Comparison of ENCODE assay signal across 13 cellular contexts in the genomic region with DNA sequence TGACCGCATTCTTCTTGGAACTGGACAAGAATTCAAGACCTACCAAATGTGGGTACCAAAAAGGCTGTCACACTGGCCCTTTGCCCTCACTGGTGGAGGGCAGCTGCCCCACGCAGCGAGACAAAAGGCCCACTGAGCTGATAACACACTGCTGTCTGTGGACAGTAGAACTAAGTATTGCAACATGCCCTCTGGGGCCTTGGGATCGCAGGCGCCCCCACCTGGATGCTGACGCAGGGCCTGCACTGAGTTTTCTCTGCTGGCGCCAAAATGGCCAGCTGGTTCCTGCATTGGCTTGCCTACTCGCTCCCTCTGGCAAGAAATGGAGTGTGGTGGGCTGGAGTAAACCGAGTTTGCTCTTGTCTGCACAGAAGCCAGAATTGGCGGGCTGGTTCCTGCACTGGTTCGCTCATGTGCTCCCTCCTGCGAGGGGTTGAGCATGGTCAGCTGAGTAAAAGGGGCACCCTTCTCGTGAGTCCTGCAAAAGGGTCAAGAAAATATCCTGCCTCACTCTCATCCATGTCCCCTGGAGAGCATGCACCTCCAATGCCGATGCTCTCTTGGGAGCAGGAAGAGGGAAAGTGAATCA. TPM values are rescaled to one million over a fixed set of nuclear protein-coding genes. Genes with fewer than 3 reads are reported as not detected.
DNase-seq lines count a peak whose midpoint lies in the region; ATAC-seq, FAIRE-seq and TF ChIP-seq lines count a peak whose summit lies in the region.
"Had no signal": no experiment of that assay in that cellular context is flagged by ENCODE, and none has a peak within 500 bp of the region (broad histone marks: within the 10 kb centered on the region; RNA-seq: fewer than 3 reads in every experiment).

No MANE protein-coding gene starts in this region.

- DNase-seq in EH (ENCODE audit: low read depth): peak; percentile 7
- peak; percentile 63 for DNase-seq in H7
- DNase-seq in OCI-LY7 (ENCODE audit: low spot score): peak; percentile 6
- DNase-seq in glutamatergic neuron: no peak
- DNase-seq in GM19239 (ENCODE audit: insufficient read length, low spot score): no peak
- no peak for DNase-seq in SW480 (ENCODE audit: low spot score)
- DNase-seq in NCI-H524 treated with DMSO at 0.1 percent for 48 hours (lab: John Stamatoyannopoulos, UW): no peak
- DNase-seq: activated T-cell treated with anti-CD3 and anti-CD28 coated beads, Interleukin-2, amount 50 U/mL, for 48 hours; anterior cingulate cortex; left ventricle myocardium superior; NCI-H2171 treated with DMSO at 0.1 percent for 48 hours; Right ventricle myocardium superior had no signal

- no peak for ATAC-seq in GM21723 (IDR thresholded peaks at IDR 0.05; ENCODE audit: unreplicated experiment)
- ATAC-seq: left ventricle myocardium superior had no signal

- H3K4me2 ChIP-seq in OCI-LY7 (ENCODE audit: low read length): no peak overlapping the region

- TF ChIP-seq CTCF in OCI-LY7 (conservative IDR thresholded peaks at IDR 0.05; ENCODE audit: low read length) (peak; percentile 57), glutamatergic neuron (IDR thresholded peaks at IDR 0.05; ENCODE audit: partially characterized antibody, unreplicated experiment) (no peak)

- peaks cover 2% of the 10 kb centered on the region for H3K27me3 Mint-ChIP-seq in glutamatergic neuron (ENCODE audit: unreplicated experiment)

- H3K36me3 ChIP-seq in H7 (replicated peaks; ENCODE audit: control insufficient read depth, insufficient read depth, low read length): no peaks in the 10 kb centered on the region
- no peaks in the 10 kb centered on the region for H3K36me3 ChIP-seq in OCI-LY7 (ENCODE audit: insufficient read depth, low read length)

- no peaks in the 10 kb centered on the region for H3K27me3 ChIP-seq in H7 (ENCODE audit: control insufficient read depth, insufficient read depth, low read length)

- no peak overlapping the region for H3K4me3 ChIP-seq in H7 (ENCODE audit: insufficient read depth, low read depth, low read length)
- no peak overlapping the region for H3K4me3 ChIP-seq in OCI-LY7 (ENCODE audit: low read depth, low read length, poor library complexity, severe bottlenecking)

- H3K9me2 ChIP-seq in OCI-LY7 (ENCODE audit: insufficient read depth, low read length): no peaks in the 10 kb centered on the region

- no peaks in the 10 kb centered on the region for H3K79me2 ChIP-seq in OCI-LY7 (ENCODE audit: insufficient read depth, low read depth, low read length)

- peaks cover 7% of the 10 kb centered on the region for H3K36me3 Mint-ChIP-seq in glutamatergic neuron (ENCODE audit: unreplicated experiment)

- BruUV-seq in OCI-LY7 (replicated peaks; lab: Mats Ljungman, UMichigan): no TSS peak

- no peak overlapping the region for H3K4me3 Mint-ChIP-seq in glutamatergic neuron (ENCODE audit: unreplicated experiment)

- no peak overlapping the region for H3K27ac ChIP-seq in OCI-LY7 (ENCODE audit: low read depth, low read length, poor library complexity, severe bottlenecking)

- H3K4me1 Mint-ChIP-seq in glutamatergic neuron (ENCODE audit: low read depth, unreplicated experiment): peaks cover 8% of the 10 kb centered on the region

- H3K9me3 ChIP-seq in OCI-LY7 (ENCODE audit: low read length): no peaks in the 10 kb centered on the region

- no peak for FAIRE-seq in GM19239 (lab: Jason Lieb, UNC)

- intact Hi-C loops in OCI-LY7 (cut with micrococcal nuclease; ENCODE audit: unreplicated experiment): loop anchor here (5.0 kb wide), 1 partner anchor 152 kb away; no protein-coding TSS in a partner anchor

- POLR2A ChIA-PET in OCI-LY7 (lab: Charles Lee): no interaction called here

- H3K9me3 Mint-ChIP-seq in glutamatergic neuron (ENCODE audit: unreplicated experiment): peaks cover 2% of the 10 kb centered on the region

- H2AFZ ChIP-seq in OCI-LY7 (ENCODE audit: low read length): no peak overlapping the region

- H3K4me1 ChIP-seq in OCI-LY7 (ENCODE audit: insufficient read depth, low read length, poor library complexity, severe bottlenecking): no peaks in the 10 kb centered on the region

- no peaks in the 10 kb centered on the region for H4K20me1 ChIP-seq in OCI-LY7 (ENCODE audit: insufficient read depth, low read length)

- H3K27ac Mint-ChIP-seq in glutamatergic neuron (ENCODE audit: unreplicated experiment): peak overlapping the region; percentile 17

- CTCF ChIA-PET in OCI-LY7 (lab: Charles Lee; ENCODE audit: unreplicated experiment): no interaction called here

RNA-seq across cellular contexts. Expression of gene NXNL2, which starts 55.7 kb away (rescaled TPM):
- 1.8 and 4.1 TPM in 2 replicates for total RNA-seq in H7 (2014; rRNA removed; shearing (Covaris generic))
- total RNA-seq in OCI-LY7 (2014; rRNA removed; shearing (Covaris generic)): not detected in 2 replicates
- total RNA-seq in OCI-LY7 (2022) (not detected in 2 replicates), glutamatergic neuron (ENCODE audit: unreplicated experiment) (not detected)
- total RNA-seq: left ventricle myocardium superior, Right ventricle myocardium superior had no signal

Comparison
In these comparisons a context has a peak if more than half of its experiments do, and no peak if none do; other contexts are left out.
1. DNase-seq: peak in EH (single experiment), H7 (single experiment) and OCI-LY7 (single experiment); none in glutamatergic neuron (single experiment), GM19239 (single experiment), SW480 (single experiment) and NCI-H524 treated with DMSO at 0.1 percent for 48 hours (single experiment).